ENCODE assay signal across 16 cellular contexts in the genomic region with DNA sequence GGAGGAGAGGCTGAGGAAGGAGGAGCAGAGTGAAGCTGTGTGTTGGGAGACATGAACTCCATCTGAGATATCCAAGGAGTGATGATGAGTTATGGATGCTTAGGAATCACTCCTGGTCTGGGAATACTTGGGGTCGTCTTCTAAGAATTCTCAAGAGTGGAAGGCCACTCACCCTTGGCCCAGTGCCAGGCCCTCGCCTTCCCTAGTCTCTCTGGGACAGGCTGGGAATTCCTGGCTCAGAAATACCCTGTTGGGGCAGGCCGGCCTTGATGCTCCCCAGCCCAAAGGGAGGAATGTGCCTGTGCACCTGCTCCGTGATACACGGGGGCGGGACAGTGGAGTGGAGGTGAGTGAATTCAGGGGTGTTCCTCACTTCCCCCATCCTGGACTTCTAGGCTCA. TPM values are rescaled to one million over a fixed set of nuclear protein-coding genes. Genes with fewer than 3 reads are reported as not detected.
DNase-seq lines count a peak whose midpoint lies in the region; ATAC-seq and TF ChIP-seq lines count a peak whose summit lies in the region.
"Had no signal": no experiment of that assay in that cellular context is flagged by ENCODE, and none has a peak within 500 bp of the region (broad histone marks: within the 10 kb centered on the region; RNA-seq: fewer than 3 reads in every experiment).

No MANE protein-coding gene starts in this region.

- no peaks in the 10 kb centered on the region for H3K36me3 Mint-ChIP-seq in chondrocyte (ENCODE audit: low read depth)

- DNase-seq in heart left ventricle (peak in 3 of 5 donors; percentile 41 to 78 (median 43)), cardiac septum (ENCODE audit: low spot score) (no peak), chondrocyte (ENCODE audit: low spot score) (no peak), transverse colon (no peak), NK-92 (lab: John Stamatoyannopoulos, UW; ENCODE audit: unreplicated experiment) (no peak)
- DNase-seq: KG1, NCI-H1930, retina, SJCRH30 had no signal

- H3K36me3 ChIP-seq in heart left ventricle (no peaks in the 10 kb centered on the region), muscle layer of duodenum (ENCODE audit: control insufficient read depth in 1 of 2, insufficient read depth in 2 of 2, low read length in 2 of 2) (peaks cover 0 to 3% of the 10 kb centered on the region in 2 donors), transverse colon (no peaks in the 10 kb centered on the region)
- H3K36me3 ChIP-seq: SJCRH30 had no signal

- WGBS in heart left ventricle, 4 donors = 54 to 73% (median 64%) methylated on average over 6 of the region's 6 CpGs
- WGBS in transverse colon (ENCODE audit: low coverage in 1 of 2), 2 donors = 69 to 80% methylated on average over 2 to 6 of the region's 6 CpGs

- in situ Hi-C loops in transverse colon (cut with MboI; ENCODE audit: low pct_ligation_motif_present in 1 of 4, low pct_unique_long_range_greater_than_20kb in 1 of 4, low sequenced_read_pairs in 3 of 4) = no loop called here

- no peak overlapping the region for H3K4me3 Mint-ChIP-seq in chondrocyte (ENCODE audit: unreplicated experiment)

- ATAC-seq in heart left ventricle = no peak
- ATAC-seq in HG02571 (IDR thresholded peaks at IDR 0.05; ENCODE audit: unreplicated experiment) = no peak
- no peak for ATAC-seq in HG03469 (IDR thresholded peaks at IDR 0.05; ENCODE audit: unreplicated experiment)

- H3K9me3 ChIP-seq in heart left ventricle (no peaks in the 10 kb centered on the region), muscle layer of duodenum (ENCODE audit: control insufficient read depth in 1 of 2, low read length in 2 of 2) (no peaks in the 10 kb centered on the region), transverse colon (no peaks in the 10 kb centered on the region)
- H3K9me3 ChIP-seq: SJCRH30 had no signal

- H3K27me3 ChIP-seq in heart left ventricle (no peaks in the 10 kb centered on the region), muscle layer of duodenum (ENCODE audit: low read depth, low read length) (no peaks in the 10 kb centered on the region), transverse colon (no peaks in the 10 kb centered on the region)
- H3K27me3 ChIP-seq: SJCRH30 had no signal

- intact Hi-C loops in heart left ventricle (cut with DNase I) = no loop called here
- intact Hi-C loops in cardiac septum (cut with DNase I) = no loop called here
- intact Hi-C loops in transverse colon (cut with DNase I; ENCODE audit: low total_unique reads) = no loop called here

- H3K27ac ChIP-seq in heart left ventricle (peak overlapping the region in 11 of 12 donors; percentile 6 to 99 (median 95)), muscle layer of duodenum (ENCODE audit: low read length) (peak overlapping the region; percentile 98), transverse colon (peak overlapping the region; percentile 91 to 97 (median 94))
- H3K27ac ChIP-seq: SJCRH30 had no signal

- no peaks in the 10 kb centered on the region for H3K27me3 Mint-ChIP-seq in chondrocyte (ENCODE audit: low read depth)

- H3K4me1 Mint-ChIP-seq in chondrocyte (ENCODE audit: low read depth) = peaks cover 73% of the 10 kb centered on the region

- no peak for TF ChIP-seq CTCF in heart left ventricle (IDR thresholded peaks at IDR 0.05)
- TF ChIP-seq CTCF in chondrocyte (IDR thresholded peaks at IDR 0.05) = no peak
- TF ChIP-seq CTCF in transverse colon (IDR thresholded peaks at IDR 0.05) = no peak

- no peak for TF ChIP-seq EP300 in transverse colon (IDR thresholded peaks at IDR 0.05; ENCODE audit: low read depth)

- H3K4me3 ChIP-seq in heart left ventricle = no peak overlapping the region
- H3K4me3 ChIP-seq in muscle layer of duodenum (ENCODE audit: low read depth in 1 of 2, low read length in 2 of 2) = no peak overlapping the region
- no peak overlapping the region for H3K4me3 ChIP-seq in transverse colon
- H3K4me3 ChIP-seq: SJCRH30 had no signal

- no peaks in the 10 kb centered on the region for H3K9me3 Mint-ChIP-seq in chondrocyte (ENCODE audit: low read depth)

- TF ChIP-seq POLR2A in heart left ventricle (IDR thresholded peaks at IDR 0.05) (no peak), transverse colon (IDR thresholded peaks at IDR 0.05) (no peak)

- H3K27ac Mint-ChIP-seq in chondrocyte (ENCODE audit: unreplicated experiment) = peak overlapping the region; percentile 84

- peaks cover 24 to 81% (median 63%) of the 10 kb centered on the region in 12 donors for H3K4me1 ChIP-seq in heart left ventricle
- H3K4me1 ChIP-seq in muscle layer of duodenum (ENCODE audit: control insufficient read depth in 1 of 2, insufficient read depth in 2 of 2, low read length in 2 of 2) = peaks cover 47 to 70% of the 10 kb centered on the region in 2 donors
- peaks cover 41 to 80% (median 66%) of the 10 kb centered on the region in 4 donors for H3K4me1 ChIP-seq in transverse colon

RNA-seq across cellular contexts. Expression of a gene that starts 12.6 kb away (rescaled TPM):
- total RNA-seq in heart left ventricle = 100 to 1,000 TPM; 223 to 396 (median 279) TPM
- polyA plus RNA-seq in heart left ventricle = 100 to 1,000 TPM; 257 to 272 TPM
- total RNA-seq in cardiac septum = 298 TPM
- total RNA-seq in chondrocyte = 641 to 675 TPM (median 641 TPM) in 3 replicates
- total RNA-seq in transverse colon = 100 to 1,000 TPM; 300 to 999 (median 324) TPM

RNA-seq across cellular contexts. Expression of a gene that starts 19.6 kb away (rescaled TPM):
- under 1 TPM; 0.12 to 0.53 (median 0.32) TPM for total RNA-seq in heart left ventricle
- under 1 TPM; 0.15 to 0.42 TPM for polyA plus RNA-seq in heart left ventricle
- total RNA-seq in cardiac septum = 0.24 TPM
- 11.7 to 12.7 TPM (median 12.0 TPM) in 3 replicates for total RNA-seq in chondrocyte
- total RNA-seq in transverse colon = under 1 TPM in 3 of 4 donors, not detected in 1; 0.14 to 0.60 (median 0.48) TPM

RNA-seq across cellular contexts. Expression of a gene that starts 40.9 kb away (rescaled TPM):
- total RNA-seq in heart left ventricle (not detected), cardiac septum (not detected), chondrocyte (not detected in 3 replicates), transverse colon (100 to 1,000 TPM; 140 to 213 (median 174) TPM)
- under 1 TPM in 1 of 2 donors, not detected in 1; 0.38 TPM for polyA plus RNA-seq in heart left ventricle
- total RNA-seq: aorta, Daoy, mesenteric fat pad, SJCRH30 had no signal
- polyA plus RNA-seq: AG04450 had no signal

RNA-seq across cellular contexts. Expression of a gene that starts 47.3 kb away (rescaled TPM):
- total RNA-seq in heart left ventricle (10 to 100 TPM; 51.5 to 83.2 (median 61.4) TPM), cardiac septum (49.8 TPM), chondrocyte (55.0 to 58.8 TPM (median 56.6 TPM) in 3 replicates), transverse colon (10 to 100 TPM; 20.9 to 70.9 (median 47.5) TPM)
- 100 to 1,000 TPM in 1 of 2 donors, 10 to 100 TPM in 1; 88.6 to 106 TPM for polyA plus RNA-seq in heart left ventricle

RNA-seq across cellular contexts. Expression of a gene that starts 48.3 kb away (rescaled TPM):
- total RNA-seq in heart left ventricle (10 to 100 TPM; 21.0 to 34.1 (median 26.9) TPM), cardiac septum (26.3 TPM), chondrocyte (29.3 to 32.9 TPM (median 30.2 TPM) in 3 replicates), transverse colon (10 to 100 TPM in 3 of 4 donors, 1 to 10 TPM in 1; 7.9 to 21.3 (median 16.1) TPM)
- polyA plus RNA-seq in heart left ventricle = 10 to 100 TPM; 15.1 to 37.3 TPM

Comparison
In these comparisons a context has a peak if more than half of its experiments do, and no peak if none do; other contexts are left out.
1. DNase-seq: peak in heart left ventricle (3 of 5); none in cardiac septum (single experiment), chondrocyte (single experiment), transverse colon (single experiment) and NK-92 (single experiment).
2. RNA of a gene that starts 40.9 kb away (total RNA-seq): 140 to 213 TPM in transverse colon; not detected in chondrocyte, not detected in heart left ventricle and not detected in cardiac septum (single experiment); every median in the first group is over 100 times any median in the second.
3. Peak in every context shown above with its lines, with median percentiles within 50 percentile points of each other: H3K27ac ChIP-seq.